Comparison of ENCODE assay signal across 1 cellular context in the genomic region with DNA sequence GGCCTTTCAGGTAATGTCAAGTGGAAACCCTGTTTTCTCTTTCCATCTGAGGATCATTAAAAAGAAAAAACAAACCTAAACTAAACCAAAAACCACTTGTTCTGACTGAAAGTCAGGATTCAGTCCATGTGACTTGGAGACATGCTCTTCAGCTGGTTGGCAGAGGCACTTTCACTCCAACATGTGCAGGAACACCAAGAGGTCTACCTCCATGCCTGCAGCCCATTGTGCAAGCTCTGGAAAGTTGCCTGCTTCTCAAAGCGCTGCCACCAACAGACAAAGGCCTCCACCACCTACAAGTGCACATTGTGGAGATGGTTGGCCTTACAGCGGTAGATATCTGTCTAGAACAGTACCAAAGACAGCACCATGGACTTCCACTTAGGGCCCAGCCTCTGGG.
TF ChIP-seq lines count a peak whose summit lies in the region.

No MANE protein-coding gene starts in this region.

TF ChIP-seq in IMR-90, 13 proteins besides CTCF, POLR2A, EP300 and RAD21:
- no peak for TF ChIP-seq CHD1 (IDR thresholded peaks at IDR 0.05; ENCODE audit: low read depth, low read length)
- no peak for TF ChIP-seq SMC3 (IDR thresholded peaks at IDR 0.05; ENCODE audit: low read depth, low read length)
- no peak for TF ChIP-seq MXI1 (IDR thresholded peaks at IDR 0.05; ENCODE audit: borderline replicate concordance, low read depth, low read length)
- TF ChIP-seq RFX5 (IDR thresholded peaks at IDR 0.05; ENCODE audit: low read depth, low read length): no peak
- TF ChIP-seq RCOR1 (IDR thresholded peaks at IDR 0.05; ENCODE audit: insufficient replicate concordance, low read length): no peak
- no peak for TF ChIP-seq NFE2L2 (IDR thresholded peaks at IDR 0.05; ENCODE audit: low read depth, low read length)
- TF ChIP-seq, protein P1, sequence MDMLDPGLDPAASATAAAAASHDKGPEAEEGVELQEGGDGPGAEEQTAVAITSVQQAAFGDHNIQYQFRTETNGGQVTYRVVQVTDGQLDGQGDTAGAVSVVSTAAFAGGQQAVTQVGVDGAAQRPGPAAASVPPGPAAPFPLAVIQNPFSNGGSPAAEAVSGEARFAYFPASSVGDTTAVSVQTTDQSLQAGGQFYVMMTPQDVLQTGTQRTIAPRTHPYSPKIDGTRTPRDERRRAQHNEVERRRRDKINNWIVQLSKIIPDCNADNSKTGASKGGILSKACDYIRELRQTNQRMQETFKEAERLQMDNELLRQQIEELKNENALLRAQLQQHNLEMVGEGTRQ (IDR thresholded peaks at IDR 0.05; ENCODE audit: low read depth, low read length): no peak
- TF ChIP-seq CEBPB (IDR thresholded peaks at IDR 0.05; ENCODE audit: low read depth, low read length): no peak
- no peak for TF ChIP-seq FOS (IDR thresholded peaks at IDR 0.05; ENCODE audit: low read depth, low read length)
- TF ChIP-seq, protein P2, sequence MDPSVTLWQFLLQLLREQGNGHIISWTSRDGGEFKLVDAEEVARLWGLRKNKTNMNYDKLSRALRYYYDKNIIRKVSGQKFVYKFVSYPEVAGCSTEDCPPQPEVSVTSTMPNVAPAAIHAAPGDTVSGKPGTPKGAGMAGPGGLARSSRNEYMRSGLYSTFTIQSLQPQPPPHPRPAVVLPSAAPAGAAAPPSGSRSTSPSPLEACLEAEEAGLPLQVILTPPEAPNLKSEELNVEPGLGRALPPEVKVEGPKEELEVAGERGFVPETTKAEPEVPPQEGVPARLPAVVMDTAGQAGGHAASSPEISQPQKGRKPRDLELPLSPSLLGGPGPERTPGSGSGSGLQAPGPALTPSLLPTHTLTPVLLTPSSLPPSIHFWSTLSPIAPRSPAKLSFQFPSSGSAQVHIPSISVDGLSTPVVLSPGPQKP (IDR thresholded peaks at IDR 0.05; ENCODE audit: borderline replicate concordance, low read depth, low read length): no peak
